13 cellular contexts compared by ENCODE assay signal in genomic region chr12:67646775-67647174, GRCh38. TPM values are rescaled to one million over a fixed set of nuclear protein-coding genes. Genes with fewer than 3 reads are reported as not detected.
DNase-seq lines count a peak whose midpoint lies in the region; ATAC-seq and TF ChIP-seq lines count a peak whose summit lies in the region.
"Had no signal": no experiment of that assay in that cellular context is flagged by ENCODE, and none has a peak within 500 bp of the region (broad histone marks: within the 10 kb centered on the region; RNA-seq: fewer than 3 reads in every experiment).

No MANE protein-coding gene starts in this region.

- peaks cover 17% of the 10 kb centered on the region for H3K36me3 Mint-ChIP-seq in activated CD4-positive, alpha-beta T cell treated with anti-CD3 and anti-CD28 coated beads, Interleukin-2, amount 10 ng/mL, durations not matched to agents 24 days and 14 days (ENCODE audit: low read depth)
- peaks cover 9% of the 10 kb centered on the region for H3K36me3 Mint-ChIP-seq in glutamatergic neuron (ENCODE audit: unreplicated experiment)
- peaks cover 6% of the 10 kb centered on the region for H3K36me3 Mint-ChIP-seq in progenitor cell of endocrine pancreas (ENCODE audit: insufficient read depth)

- peaks cover 7% of the 10 kb centered on the region for H3K27me3 Mint-ChIP-seq in activated CD4-positive, alpha-beta T cell treated with anti-CD3 and anti-CD28 coated beads, Interleukin-2, amount 10 ng/mL, durations not matched to agents 24 days and 14 days
- H3K27me3 Mint-ChIP-seq in glutamatergic neuron (ENCODE audit: unreplicated experiment) (peaks cover 25% of the 10 kb centered on the region), progenitor cell of endocrine pancreas (peaks cover 3% of the 10 kb centered on the region)

- H3K27ac Mint-ChIP-seq in activated CD4-positive, alpha-beta T cell treated with anti-CD3 and anti-CD28 coated beads, Interleukin-2, amount 10 ng/mL, durations not matched to agents 24 days and 14 days: no peak overlapping the region
- peak overlapping the region; percentile 96 for H3K27ac Mint-ChIP-seq in glutamatergic neuron (ENCODE audit: unreplicated experiment)
- H3K27ac Mint-ChIP-seq in progenitor cell of endocrine pancreas: peak overlapping the region; percentile 14

- intact Hi-C loops in activated CD4-positive, alpha-beta T cell treated with anti-CD3 and anti-CD28 coated beads, Interleukin-2, amount 10 ng/mL, durations not matched to agents 24 days and 14 days (cut with micrococcal nuclease): loop anchor here (1.0 to 5.0 kb wide), 4 partner anchors 16 to 194 kb away; no protein-coding TSS in a partner anchor

- DNase-seq in activated CD4-positive, alpha-beta T cell treated with anti-CD3 and anti-CD28 coated beads, Interleukin-2, amount 10 ng/mL, durations not matched to agents 24 days and 14 days: no peak
- no peak for DNase-seq in activated CD4-positive, alpha-beta T cell treated with anti-CD3 and anti-CD28 coated beads, Interleukin-2, amount 50 U/mL, for 48 hours
- DNase-seq in NCI-H82 (lab: John Stamatoyannopoulos, UW) (peak; percentile 64), glutamatergic neuron (no peak), progenitor cell of endocrine pancreas (ENCODE audit: low spot score, unreplicated experiment) (no peak), epidermal melanocyte (ENCODE audit: insufficient read length, low spot score) (no peak)
- DNase-seq: activated CD4-positive, alpha-beta T cell treated with anti-CD3 and anti-CD28 coated beads for 1 hour; effector memory CD4-positive, alpha-beta T cell; KG1; PC-3 had no signal

- H3K9me3 Mint-ChIP-seq in activated CD4-positive, alpha-beta T cell treated with anti-CD3 and anti-CD28 coated beads, Interleukin-2, amount 10 ng/mL, durations not matched to agents 24 days and 14 days: no peaks in the 10 kb centered on the region
- peaks cover 25% of the 10 kb centered on the region for H3K9me3 Mint-ChIP-seq in glutamatergic neuron (ENCODE audit: unreplicated experiment)
- no peaks in the 10 kb centered on the region for H3K9me3 Mint-ChIP-seq in progenitor cell of endocrine pancreas (ENCODE audit: low read depth)

- TF ChIP-seq CTCF in glutamatergic neuron (IDR thresholded peaks at IDR 0.05; ENCODE audit: partially characterized antibody, unreplicated experiment): no peak
- TF ChIP-seq CTCF in progenitor cell of endocrine pancreas (IDR thresholded peaks at IDR 0.05; ENCODE audit: unreplicated experiment): no peak

- peak overlapping the region; percentile 84 for H3K4me3 Mint-ChIP-seq in activated CD4-positive, alpha-beta T cell treated with anti-CD3 and anti-CD28 coated beads, Interleukin-2, amount 10 ng/mL, durations not matched to agents 24 days and 14 days
- H3K4me3 Mint-ChIP-seq in glutamatergic neuron (ENCODE audit: unreplicated experiment) (peak overlapping the region; percentile 93), progenitor cell of endocrine pancreas (ENCODE audit: low read depth) (peak overlapping the region; percentile 97)

- H3K4me1 Mint-ChIP-seq in activated CD4-positive, alpha-beta T cell treated with anti-CD3 and anti-CD28 coated beads, Interleukin-2, amount 10 ng/mL, durations not matched to agents 24 days and 14 days: peaks cover 28% of the 10 kb centered on the region
- H3K4me1 Mint-ChIP-seq in glutamatergic neuron (ENCODE audit: low read depth, unreplicated experiment) (peaks cover 20% of the 10 kb centered on the region), progenitor cell of endocrine pancreas (ENCODE audit: low read depth) (peaks cover 27% of the 10 kb centered on the region)

- no peak for ATAC-seq in HG03521 (IDR thresholded peaks at IDR 0.05; ENCODE audit: unreplicated experiment)
- ATAC-seq in GM18511 (IDR thresholded peaks at IDR 0.05; ENCODE audit: unreplicated experiment): no peak
- ATAC-seq: gastrocnemius medialis, PC-3 had no signal

RNA-seq across cellular contexts. Expression of gene DYRK2, which starts 1.8 kb away (rescaled TPM):
- 35.5 and 37.8 TPM in 2 replicates for total RNA-seq in activated CD4-positive, alpha-beta T cell treated with anti-CD3 and anti-CD28 coated beads, Interleukin-2, amount 10 ng/mL, durations not matched to agents 24 days and 14 days
- total RNA-seq in glutamatergic neuron (ENCODE audit: unreplicated experiment) (70.9 TPM), progenitor cell of endocrine pancreas (45.0 and 48.1 TPM in 2 replicates)
